25 cellular contexts compared by ENCODE assay signal in the genomic region with DNA sequence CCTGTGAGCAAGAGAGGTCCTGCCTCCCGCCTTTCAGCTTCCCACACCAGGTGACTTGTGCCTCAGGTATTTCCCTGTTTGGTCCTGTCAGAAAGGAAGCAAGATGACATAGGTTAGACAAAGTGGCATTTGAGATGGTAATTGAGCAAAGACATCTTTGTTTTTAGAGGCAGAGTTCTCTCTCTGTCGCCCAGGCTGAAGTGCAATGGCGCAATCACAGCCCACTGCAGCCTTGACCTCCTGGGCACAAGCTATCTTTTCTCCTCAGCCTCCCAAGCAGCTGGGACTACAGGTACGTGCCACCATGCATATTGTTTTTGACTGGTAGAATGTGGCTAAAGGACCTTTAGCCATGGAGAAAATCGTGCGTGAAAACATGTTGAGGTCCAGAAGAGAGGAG.
"Had no signal": no experiment of that assay in that cellular context is flagged by ENCODE, and none has a peak within 500 bp of the region (broad histone marks: within the 10 kb centered on the region; RNA-seq: fewer than 3 reads in every experiment).

No MANE protein-coding gene starts in this region.

- H3K4me1 ChIP-seq: left lung, lower lobe of right lung, neural progenitor cell, right atrium auricular region, stomach, testis, thyroid gland, upper lobe of left lung, vagina had no signal

- H3K9me3 ChIP-seq: left lung, lower lobe of right lung, ovary, right atrium auricular region, testis, thyroid gland, transverse colon, upper lobe of left lung, vagina had no signal

- H3K4me3 ChIP-seq: left lung, lower lobe of right lung, neural progenitor cell, ovary, right atrium auricular region, skin epidermis, stomach, testis, thyroid gland, transverse colon, upper lobe of left lung, vagina had no signal

- H3K4me2 ChIP-seq: neural progenitor cell had no signal

- H3K27me3 ChIP-seq: left lung, neural progenitor cell, ovary, right atrium auricular region, stomach, testis, thyroid gland, transverse colon, upper lobe of left lung, vagina had no signal

- H2AFZ ChIP-seq: neural progenitor cell had no signal

- H3K9ac ChIP-seq: neural progenitor cell had no signal

- ATAC-seq: left colon, left lung had no signal

- DNase-seq: immature natural killer cell; kidney; left colon; left lung; lower lobe of right lung; mammary epithelial cell; mesenchymal stem cell; naive thymus-derived CD8-positive, alpha-beta T cell; ovary; stimulated activated CD4-positive, alpha-beta T cell treated with anti-CD3 and anti-CD28 coated beads, Interleukin-12 subunit alpha, Interleukin-12 subunit beta, amount 100 ng/mL, for 4 hours; stimulated activated CD4-positive, alpha-beta T cell treated with anti-CD3 and anti-CD28 coated beads, Interleukin-15, amount 100 ng/mL, for 24 hours; stimulated activated CD4-positive, alpha-beta T cell treated with anti-CD3 and anti-CD28 coated beads, Interleukin-2, amount 100 ng/mL, for 24 hours; stimulated activated CD4-positive, alpha-beta T cell treated with anti-CD3 and anti-CD28 coated beads, Interleukin-4, amount 100 ng/mL, for 1 hour; stimulated activated naive B cell treated with anti-CD40 and anti-IgM and Interleukin-4, amounts not matched to agents 10 μg/mL and 1 μg/mL and 100 μg/mL, for 72 hours; stimulated activated naive CD8-positive, alpha-beta T cell treated with anti-CD3 and anti-CD28 coated beads, Interleukin-15, Interleukin-2, amounts not matched to agents 100 U/mL and 50 U/mL, for 24 hours; stomach; thyroid gland; transverse colon; upper lobe of left lung had no signal

- H3K36me3 ChIP-seq: left lung, lower lobe of right lung, neural progenitor cell, ovary, right atrium auricular region, stomach, thyroid gland, transverse colon, upper lobe of left lung, vagina had no signal

- H3K27ac ChIP-seq: left lung, lower lobe of right lung, neural progenitor cell, ovary, right atrium auricular region, skin epidermis, stomach, testis, thyroid gland, transverse colon, upper lobe of left lung, vagina had no signal

- FAIRE-seq: islet of Langerhans, kidney had no signal
